2 cellular contexts compared by ENCODE assay signal in the genomic region with DNA sequence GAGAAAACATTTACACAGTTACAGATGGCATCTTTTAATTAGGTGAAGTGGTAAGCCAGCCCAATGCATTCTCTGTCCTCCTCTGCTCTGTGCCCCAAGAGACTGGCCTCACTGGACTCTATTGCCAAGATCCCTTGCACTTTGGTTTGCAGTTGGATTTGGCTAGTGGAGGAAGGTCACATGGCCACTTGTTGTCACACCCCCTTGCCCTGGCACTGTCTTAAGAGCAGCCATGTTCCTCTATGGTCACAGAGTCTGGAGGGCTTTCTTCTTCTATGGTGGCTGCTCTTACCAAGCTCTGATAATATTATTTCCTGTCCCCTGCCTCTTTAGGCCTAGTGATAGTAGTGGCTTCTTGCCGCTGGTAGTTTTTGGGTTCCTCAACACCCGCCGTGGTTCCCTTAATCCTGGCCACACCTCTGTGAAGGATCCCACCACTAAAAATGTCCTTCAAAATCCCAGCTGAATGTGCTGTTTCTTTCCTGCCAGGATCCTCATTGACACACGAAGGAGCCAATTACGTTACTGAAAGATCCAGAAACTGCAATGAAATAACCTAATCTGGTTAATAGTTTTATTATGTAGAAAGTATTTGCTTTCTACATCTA.
A peak's percentile ranks its signal among the peaks of the same experiment; 100 is the strongest.
TF ChIP-seq lines count a peak whose summit lies in the region.

No MANE protein-coding gene starts in this region.

TF ChIP-seq in SK-N-SH, 30 proteins besides CTCF, POLR2A, EP300 and RAD21 (continued from another document):
- TF ChIP-seq, protein P1, sequence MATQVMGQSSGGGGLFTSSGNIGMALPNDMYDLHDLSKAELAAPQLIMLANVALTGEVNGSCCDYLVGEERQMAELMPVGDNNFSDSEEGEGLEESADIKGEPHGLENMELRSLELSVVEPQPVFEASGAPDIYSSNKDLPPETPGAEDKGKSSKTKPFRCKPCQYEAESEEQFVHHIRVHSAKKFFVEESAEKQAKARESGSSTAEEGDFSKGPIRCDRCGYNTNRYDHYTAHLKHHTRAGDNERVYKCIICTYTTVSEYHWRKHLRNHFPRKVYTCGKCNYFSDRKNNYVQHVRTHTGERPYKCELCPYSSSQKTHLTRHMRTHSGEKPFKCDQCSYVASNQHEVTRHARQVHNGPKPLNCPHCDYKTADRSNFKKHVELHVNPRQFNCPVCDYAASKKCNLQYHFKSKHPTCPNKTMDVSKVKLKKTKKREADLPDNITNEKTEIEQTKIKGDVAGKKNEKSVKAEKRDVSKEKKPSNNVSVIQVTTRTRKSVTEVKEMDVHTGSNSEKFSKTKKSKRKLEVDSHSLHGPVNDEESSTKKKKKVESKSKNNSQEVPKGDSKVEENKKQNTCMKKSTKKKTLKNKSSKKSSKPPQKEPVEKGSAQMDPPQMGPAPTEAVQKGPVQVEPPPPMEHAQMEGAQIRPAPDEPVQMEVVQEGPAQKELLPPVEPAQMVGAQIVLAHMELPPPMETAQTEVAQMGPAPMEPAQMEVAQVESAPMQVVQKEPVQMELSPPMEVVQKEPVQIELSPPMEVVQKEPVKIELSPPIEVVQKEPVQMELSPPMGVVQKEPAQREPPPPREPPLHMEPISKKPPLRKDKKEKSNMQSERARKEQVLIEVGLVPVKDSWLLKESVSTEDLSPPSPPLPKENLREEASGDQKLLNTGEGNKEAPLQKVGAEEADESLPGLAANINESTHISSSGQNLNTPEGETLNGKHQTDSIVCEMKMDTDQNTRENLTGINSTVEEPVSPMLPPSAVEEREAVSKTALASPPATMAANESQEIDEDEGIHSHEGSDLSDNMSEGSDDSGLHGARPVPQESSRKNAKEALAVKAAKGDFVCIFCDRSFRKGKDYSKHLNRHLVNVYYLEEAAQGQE (IDR thresholded peaks at IDR 0.05; ENCODE audit: low read depth, low read length): no peak
- no peak for TF ChIP-seq FOXJ3 (CRISPR knock-in tag; IDR thresholded peaks at IDR 0.05)
- no peak for TF ChIP-seq NFIC (IDR thresholded peaks at IDR 0.05; ENCODE audit: borderline replicate concordance)

TF ChIP-seq in K562, 482 proteins besides CTCF, POLR2A, EP300 and RAD21 (continued from another document and continues in another):
- TF ChIP-seq, protein P2, sequence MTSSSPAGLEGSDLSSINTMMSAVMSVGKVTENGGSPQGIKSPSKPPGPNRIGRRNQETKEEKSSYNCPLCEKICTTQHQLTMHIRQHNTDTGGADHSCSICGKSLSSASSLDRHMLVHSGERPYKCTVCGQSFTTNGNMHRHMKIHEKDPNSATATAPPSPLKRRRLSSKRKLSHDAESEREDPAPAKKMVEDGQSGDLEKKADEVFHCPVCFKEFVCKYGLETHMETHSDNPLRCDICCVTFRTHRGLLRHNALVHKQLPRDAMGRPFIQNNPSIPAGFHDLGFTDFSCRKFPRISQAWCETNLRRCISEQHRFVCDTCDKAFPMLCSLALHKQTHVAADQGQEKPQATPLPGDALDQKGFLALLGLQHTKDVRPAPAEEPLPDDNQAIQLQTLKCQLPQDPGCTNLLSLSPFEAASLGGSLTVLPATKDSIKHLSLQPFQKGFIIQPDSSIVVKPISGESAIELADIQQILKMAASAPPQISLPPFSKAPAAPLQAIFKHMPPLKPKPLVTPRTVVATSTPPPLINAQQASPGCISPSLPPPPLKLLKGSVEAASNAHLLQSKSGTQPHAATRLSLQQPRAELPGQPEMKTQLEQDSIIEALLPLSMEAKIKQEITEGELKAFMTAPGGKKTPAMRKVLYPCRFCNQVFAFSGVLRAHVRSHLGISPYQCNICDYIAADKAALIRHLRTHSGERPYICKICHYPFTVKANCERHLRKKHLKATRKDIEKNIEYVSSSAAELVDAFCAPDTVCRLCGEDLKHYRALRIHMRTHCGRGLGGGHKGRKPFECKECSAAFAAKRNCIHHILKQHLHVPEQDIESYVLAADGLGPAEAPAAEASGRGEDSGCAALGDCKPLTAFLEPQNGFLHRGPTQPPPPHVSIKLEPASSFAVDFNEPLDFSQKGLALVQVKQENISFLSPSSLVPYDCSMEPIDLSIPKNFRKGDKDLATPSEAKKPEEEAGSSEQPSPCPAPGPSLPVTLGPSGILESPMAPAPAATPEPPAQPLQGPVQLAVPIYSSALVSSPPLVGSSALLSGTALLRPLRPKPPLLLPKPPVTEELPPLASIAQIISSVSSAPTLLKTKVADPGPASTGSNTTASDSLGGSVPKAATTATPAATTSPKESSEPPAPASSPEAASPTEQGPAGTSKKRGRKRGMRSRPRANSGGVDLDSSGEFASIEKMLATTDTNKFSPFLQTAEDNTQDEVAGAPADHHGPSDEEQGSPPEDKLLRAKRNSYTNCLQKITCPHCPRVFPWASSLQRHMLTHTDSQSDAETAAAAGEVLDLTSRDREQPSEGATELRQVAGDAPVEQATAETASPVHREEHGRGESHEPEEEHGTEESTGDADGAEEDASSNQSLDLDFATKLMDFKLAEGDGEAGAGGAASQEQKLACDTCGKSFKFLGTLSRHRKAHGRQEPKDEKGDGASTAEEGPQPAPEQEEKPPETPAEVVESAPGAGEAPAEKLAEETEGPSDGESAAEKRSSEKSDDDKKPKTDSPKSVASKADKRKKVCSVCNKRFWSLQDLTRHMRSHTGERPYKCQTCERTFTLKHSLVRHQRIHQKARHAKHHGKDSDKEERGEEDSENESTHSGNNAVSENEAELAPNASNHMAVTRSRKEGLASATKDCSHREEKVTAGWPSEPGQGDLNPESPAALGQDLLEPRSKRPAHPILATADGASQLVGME (CRISPR knock-in tag; IDR thresholded peaks at IDR 0.05): 0 out of 2 replicates have a peak, but pooled peaks have one; percentile 37
- TF ChIP-seq CBFA2T2 (conservative IDR thresholded peaks at IDR 0.05) (no peak), JUND (IDR thresholded peaks at IDR 0.05; ENCODE audit: borderline replicate concordance, low read depth, low read length) (no peak), JUND (tag; IDR thresholded peaks at IDR 0.05; ENCODE audit: borderline replicate concordance, low read depth, low read length) (no peak), MAFK (IDR thresholded peaks at IDR 0.05; ENCODE audit: low read length) (no peak), MYC (IDR thresholded peaks at IDR 0.05; ENCODE audit: low read depth, low read length) (no peak), MYC (CRISPR knock-in tag; IDR thresholded peaks at IDR 0.05; ENCODE audit: borderline replicate concordance, low read depth) (0 out of 2 replicates have a peak, but pooled peaks have one; percentile 23), ZNF77 (CRISPR knock-in tag; IDR thresholded peaks at IDR 0.05) (no peak), BRD4 (IDR thresholded peaks at IDR 0.05) (0 out of 2 replicates have a peak, but pooled peaks have one; percentile 42), ZNF134 (CRISPR knock-in tag; conservative IDR thresholded peaks at IDR 0.05) (peak; percentile 53), ZNF311 (CRISPR knock-in tag; IDR thresholded peaks at IDR 0.05) (peak; percentile 93), ZNF76 (CRISPR knock-in tag; IDR thresholded peaks at IDR 0.05; ENCODE audit: borderline replicate concordance) (0 out of 2 replicates have a peak, but pooled peaks have one; percentile 32), MAZ (CRISPR knock-in tag; conservative IDR thresholded peaks at IDR 0.05 in 1 of 2, IDR thresholded peaks at IDR 0.05 in 1 of 2) (0 out of 4 replicates have a peak, but pooled peaks of 1 of the 2 experiments have one; percentile 48), FOXP4 (CRISPR knock-in tag; IDR thresholded peaks at IDR 0.05; ENCODE audit: borderline replicate concordance) (no peak), ZNF175 (CRISPR knock-in tag; IDR thresholded peaks at IDR 0.05; ENCODE audit: low read depth) (peak; percentile 88; the same call in 1 of the 2 replicates), ZKSCAN3 (CRISPR knock-in tag; IDR thresholded peaks at IDR 0.05) (no peak), NR4A1 (CRISPR knock-in tag; IDR thresholded peaks at IDR 0.05) (peak; percentile 84; the same call in 1 of the 2 replicates), NR4A1 (tag; IDR thresholded peaks at IDR 0.05) (no peak), ZBTB11 (CRISPR knock-in tag; IDR thresholded peaks at IDR 0.05) (no peak), ZNF740 (CRISPR knock-in tag; IDR thresholded peaks at IDR 0.05) (no peak), ZNF740 (tag; IDR thresholded peaks at IDR 0.05) (0 out of 4 replicates have a peak, but pooled peaks of 1 of the 2 experiments have one; percentile 54), SPI1 (IDR thresholded peaks at IDR 0.05; ENCODE audit: borderline replicate concordance, low read depth, low read length) (no peak), CXXC5 (CRISPR knock-in tag; IDR thresholded peaks at IDR 0.05) (peak; percentile 45), KLF13 (tag; IDR thresholded peaks at IDR 0.05; ENCODE audit: borderline replicate concordance, low read depth) (0 out of 2 replicates have a peak, but pooled peaks have one; percentile 46), VEZF1 (CRISPR knock-in tag; IDR thresholded peaks at IDR 0.05) (0 out of 2 replicates have a peak, but pooled peaks have one; percentile 26), POLR2AphosphoS2 (IDR thresholded peaks at IDR 0.05; ENCODE audit: low read length) (no peak), PYGO2 (tag; IDR thresholded peaks at IDR 0.05) (peak; percentile 50; the same call in 1 of the 2 replicates), GTF2A2 (tag; IDR thresholded peaks at IDR 0.05) (peak; percentile 70), ZNF41 (CRISPR knock-in tag; conservative IDR thresholded peaks at IDR 0.05) (peak; percentile 83), MEF2D (tag; conservative IDR thresholded peaks at IDR 0.05; ENCODE audit: low read depth) (peak; percentile 66; the same call in 1 of the 2 replicates)
- TF ChIP-seq, protein P3, sequence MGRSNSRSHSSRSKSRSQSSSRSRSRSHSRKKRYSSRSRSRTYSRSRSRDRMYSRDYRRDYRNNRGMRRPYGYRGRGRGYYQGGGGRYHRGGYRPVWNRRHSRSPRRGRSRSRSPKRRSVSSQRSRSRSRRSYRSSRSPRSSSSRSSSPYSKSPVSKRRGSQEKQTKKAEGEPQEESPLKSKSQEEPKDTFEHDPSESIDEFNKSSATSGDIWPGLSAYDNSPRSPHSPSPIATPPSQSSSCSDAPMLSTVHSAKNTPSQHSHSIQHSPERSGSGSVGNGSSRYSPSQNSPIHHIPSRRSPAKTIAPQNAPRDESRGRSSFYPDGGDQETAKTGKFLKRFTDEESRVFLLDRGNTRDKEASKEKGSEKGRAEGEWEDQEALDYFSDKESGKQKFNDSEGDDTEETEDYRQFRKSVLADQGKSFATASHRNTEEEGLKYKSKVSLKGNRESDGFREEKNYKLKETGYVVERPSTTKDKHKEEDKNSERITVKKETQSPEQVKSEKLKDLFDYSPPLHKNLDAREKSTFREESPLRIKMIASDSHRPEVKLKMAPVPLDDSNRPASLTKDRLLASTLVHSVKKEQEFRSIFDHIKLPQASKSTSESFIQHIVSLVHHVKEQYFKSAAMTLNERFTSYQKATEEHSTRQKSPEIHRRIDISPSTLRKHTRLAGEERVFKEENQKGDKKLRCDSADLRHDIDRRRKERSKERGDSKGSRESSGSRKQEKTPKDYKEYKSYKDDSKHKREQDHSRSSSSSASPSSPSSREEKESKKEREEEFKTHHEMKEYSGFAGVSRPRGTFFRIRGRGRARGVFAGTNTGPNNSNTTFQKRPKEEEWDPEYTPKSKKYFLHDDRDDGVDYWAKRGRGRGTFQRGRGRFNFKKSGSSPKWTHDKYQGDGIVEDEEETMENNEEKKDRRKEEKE (IDR thresholded peaks at IDR 0.05; ENCODE audit: borderline replicate concordance in 1 of 2, control insufficient read depth in 1 of 2, low read depth in 2 of 2, low read length in 1 of 2): no peak
